Comparison of ENCODE assay signal across 35 cellular contexts in genomic region chr6:16227048-16227562, GRCh38. TPM values are rescaled to one million over a fixed set of nuclear protein-coding genes. Genes with fewer than 3 reads are reported as not detected.
"Had no signal": no experiment of that assay in that cellular context is flagged by ENCODE, and none has a peak within 500 bp of the region (broad histone marks: within the 10 kb centered on the region; RNA-seq: fewer than 3 reads in every experiment).

No MANE protein-coding gene starts in this region.

- DNase-seq: activated CD4-positive, alpha-beta T cell treated with anti-CD3 and anti-CD28 coated beads, Interleukin-2, amount 10 ng/mL, durations not matched to agents 24 days and 14 days; activated CD4-positive, alpha-beta T cell treated with anti-CD3 and anti-CD28 coated beads, Interleukin-2, amount 50 U/mL, for 4 hours; activated CD8-positive, alpha-beta T cell treated with anti-CD3 and anti-CD28 coated beads for 36 hours; activated effector memory CD4-positive, alpha-beta T cell treated with anti-CD3 and anti-CD28 coated beads, Interleukin-2, amount 50 U/mL, for 16 hours; activated naive CD4-positive, alpha-beta T cell; activated naive CD4-positive, alpha-beta T cell treated with anti-CD3 and anti-CD28 coated beads, Interleukin-2, amount 50 U/mL, for 16 hours; activated naive CD8-positive, alpha-beta T cell treated with anti-CD3 and anti-CD28 coated beads for 36 hours; activated T-cell treated with anti-CD3 and anti-CD28 coated beads, Interleukin-2, amount 50 U/mL, for 1 hour; activated T-cell treated with anti-CD3 and anti-CD28 coated beads, Interleukin-2, amount 50 U/mL, for 72 hours; amniotic stem cell; aorta; brain microvascular endothelial cell; IMR-90; Kasumi-1; KG1; MG63; MV-4-11; NCI-H1092; NCI-H1436 treated with DMSO at 0.1 percent for 48 hours; NCI-H1694 treated with DMSO at 0.1 percent for 48 hours; NCI-H2029; NCI-H2171 treated with DMSO at 0.1 percent for 48 hours; NCI-H2227 treated with DMSO at 0.1 percent for 48 hours; NCI-H446; NCI-H524 treated with DMSO at 0.1 percent for 48 hours; NCI-H748 treated with DMSO at 0.1 percent for 48 hours; NK-92 treated with Interleukin-12 subunit alpha and Interleukin-12 subunit beta, amount 100 ng/mL, for 24 hours; PC-3; Peyer's patch; RPMI8226; SHP77 treated with DMSO at 0.1 percent for 48 hours; SK-N-SH had no signal

- H3K36me3 ChIP-seq: brain microvascular endothelial cell, MG63, Peyer's patch, SJSA1 had no signal

- H3K4me2 ChIP-seq: SK-N-SH had no signal

- H3K27ac ChIP-seq: brain microvascular endothelial cell, Peyer's patch, SJSA1 had no signal

- H3K9ac ChIP-seq: SK-N-SH had no signal

- ATAC-seq: activated CD8-positive, alpha-beta T cell treated with anti-CD3 and anti-CD28 coated beads for 36 hours; activated T-cell treated with anti-CD3 and anti-CD28 coated beads, Interleukin-2, amount 50 U/mL, for 72 hours; activated T-helper 17 cell treated with anti-CD3 and anti-CD28 coated beads, Interleukin-2, amount 50 U/mL, for 72 hours; PC-3 had no signal

- H3K9me3 ChIP-seq: MG63, Peyer's patch, SJSA1, SK-N-SH had no signal

- H3K4me3 ChIP-seq: MG63, Peyer's patch, SJSA1 had no signal

- FAIRE-seq: TTC549 had no signal

- H3K27me3 ChIP-seq: MG63, Peyer's patch, SJSA1 had no signal

RNA-seq across cellular contexts. Expression of gene GMPR, which starts 11.3 kb away (rescaled TPM):
- total RNA-seq: activated T-cell treated with anti-CD3 and anti-CD28 coated beads, Interleukin-2, amount 50 U/mL, for 72 hours had no signal
